31 cellular contexts compared by ENCODE assay signal in genomic region chr18:70390366-70391090, GRCh38.
A peak's percentile ranks its signal among the peaks of the same experiment; 100 is the strongest.
DNase-seq lines count a peak whose midpoint lies in the region; ATAC-seq and TF ChIP-seq lines count a peak whose summit lies in the region.
"Had no signal": no experiment of that assay in that cellular context is flagged by ENCODE, and none has a peak within 500 bp of the region (broad histone marks: within the 10 kb centered on the region; RNA-seq: fewer than 3 reads in every experiment).

No MANE protein-coding gene starts in this region.

- peak overlapping the region; percentile 80 for H2BK5ac ChIP-seq in IMR-90 (ENCODE audit: low read depth, low read length, poor library complexity, severe bottlenecking)

- H3K4me1 ChIP-seq in IMR-90 (ENCODE audit: control insufficient read depth, insufficient read depth, low read length), result peaks cover under 1% of the 10 kb centered on the region; the same call in 1 of the 2 replicates
- H3K4me1 ChIP-seq: prostate gland, upper lobe of right lung had no signal

- DNase-seq in EL, result peak; percentile 80
- DNase-seq in IMR-90, result peak; percentile 68
- peak; percentile 74 for DNase-seq in fibroblast of mammary gland (ENCODE audit: low read depth)
- no peak for DNase-seq in NCI-H524 treated with DMSO at 0.1 percent for 48 hours (lab: John Stamatoyannopoulos, UW)
- no peak for DNase-seq in immature natural killer cell
- DNase-seq: activated CD4-positive, alpha-beta T cell treated with anti-CD3 and anti-CD28 coated beads, Interleukin-2, amount 50 U/mL, for 4 hours; activated CD4-positive, CD25-positive, alpha-beta regulatory T cell; activated naive CD4-positive, alpha-beta T cell treated with anti-CD3 and anti-CD28 coated beads, Interleukin-2, amount 10 ng/mL, durations not matched to agents 7 days and 5 days; amygdala; cortex of kidney; effector memory CD8-positive, alpha-beta T cell; erythroblast; islet precursor cell; naive B cell; NCI-H1048; NCI-H187; NCI-H526 treated with DMSO at 0.1 percent for 48 hours; stimulated activated CD4-positive, alpha-beta T cell treated with anti-CD3 and anti-CD28 coated beads, Interleukin-4, amount 100 ng/mL, for 4 hours; stimulated activated naive B cell treated with anti-CD40 and anti-IgM and Interleukin-4, amounts not matched to agents 10 μg/mL and 1 μg/mL and 100 μg/mL, for 72 hours; T-helper 1 cell; upper lobe of right lung had no signal

- H3K9ac ChIP-seq in IMR-90 (ENCODE audit: low read depth, low read length), result no peak overlapping the region

- peak overlapping the region; percentile 50 for H2AK9ac ChIP-seq in IMR-90 (replicated peaks; ENCODE audit: low read depth, low read length, poor library complexity)

- H3K56ac ChIP-seq in IMR-90 (ENCODE audit: extremely low read depth, insufficient read depth, low read length), result peak overlapping the region; percentile 51; the same call in 1 of the 2 replicates

- H3K4ac ChIP-seq in IMR-90 (ENCODE audit: low read depth, low read length), result peak overlapping the region; percentile 80

- no peaks in the 10 kb centered on the region for H3K4me1 Mint-ChIP-seq in immature natural killer cell
- H3K4me1 Mint-ChIP-seq: activated naive CD4-positive, alpha-beta T cell treated with anti-CD3 and anti-CD28 coated beads, Interleukin-2, amount 10 ng/mL, durations not matched to agents 7 days and 5 days; B cell; IgD-negative memory B cell; mesothelial cell of epicardium; naive B cell; stimulated activated naive B cell treated with anti-CD40 and anti-IgM and Interleukin-4, amounts not matched to agents 10 μg/mL and 1 μg/mL and 100 μg/mL, for 72 hours had no signal

- H3K27me3 Mint-ChIP-seq in immature natural killer cell (ENCODE audit: low read depth in 3 of 3), result peaks cover 0 to 4% (median 2%) of the 10 kb centered on the region in 3 donors
- H3K27me3 Mint-ChIP-seq: activated naive CD4-positive, alpha-beta T cell treated with anti-CD3 and anti-CD28 coated beads, Interleukin-2, amount 10 ng/mL, durations not matched to agents 7 days and 5 days; B cell; IgD-negative memory B cell; naive B cell; stimulated activated naive B cell treated with anti-CD40 and anti-IgM and Interleukin-4, amounts not matched to agents 10 μg/mL and 1 μg/mL and 100 μg/mL, for 72 hours had no signal

- no peaks in the 10 kb centered on the region for H3K9me3 ChIP-seq in IMR-90 (ENCODE audit: control insufficient read depth, insufficient read depth, low read length)
- H3K9me3 ChIP-seq: prostate gland, SJSA1, upper lobe of right lung had no signal

- CTCF ChIA-PET in IMR-90 (lab: Yijun Ruan, JAX), result no interaction called here

- H4K8ac ChIP-seq in IMR-90 (ENCODE audit: low read depth in 2 of 2, low read length in 2 of 2), result peak overlapping the region; percentile 46 to 80; a peak in 3 of 4 replicates

- H4K91ac ChIP-seq in IMR-90 (ENCODE audit: insufficient read depth, low read depth, low read length), result peak overlapping the region; percentile 69

- peak overlapping the region; percentile 92 for H2BK120ac ChIP-seq in IMR-90 (ENCODE audit: low read depth, low read length)

- peaks cover 3% of the 10 kb centered on the region for H3K9me1 ChIP-seq in IMR-90 (ENCODE audit: insufficient read depth, low read length)

- BruUV-seq in IMR-90 (replicated peaks; lab: Mats Ljungman, UMichigan), result no TSS peak

- no peaks in the 10 kb centered on the region for H3K36me3 Mint-ChIP-seq in immature natural killer cell
- H3K36me3 Mint-ChIP-seq: activated naive CD4-positive, alpha-beta T cell treated with anti-CD3 and anti-CD28 coated beads, Interleukin-2, amount 10 ng/mL, durations not matched to agents 7 days and 5 days; IgD-negative memory B cell; mesothelial cell of epicardium; naive B cell; stimulated activated naive B cell treated with anti-CD40 and anti-IgM and Interleukin-4, amounts not matched to agents 10 μg/mL and 1 μg/mL and 100 μg/mL, for 72 hours had no signal

- POLR2A ChIA-PET in IMR-90 (lab: Charles Lee; ENCODE audit: unreplicated experiment), result interaction anchor here (0.6 kb wide), 1 partner anchor 248 kb away, joined by 9 read pairs; no protein-coding TSS in a partner anchor

- peak overlapping the region; percentile 78; the same call in 1 of the 2 replicates for H3K23ac ChIP-seq in IMR-90 (ENCODE audit: low read depth, low read length)

- H4K5ac ChIP-seq in IMR-90 (ENCODE audit: low read depth, low read length), result peak overlapping the region; percentile 39; the same call in 1 of the 2 replicates

- TF ChIP-seq POLR2A in IMR-90 (IDR thresholded peaks at IDR 0.05; ENCODE audit: low read depth, low read length), result no peak

- no peaks in the 10 kb centered on the region for H4K20me1 ChIP-seq in IMR-90 (ENCODE audit: insufficient read depth, low read length)

- H2AK5ac ChIP-seq in IMR-90 (ENCODE audit: low read depth, low read length), result peak overlapping the region; percentile 74; the same call in 1 of the 2 replicates

- no peaks in the 10 kb centered on the region for H3K79me1 ChIP-seq in IMR-90 (ENCODE audit: low read depth in 1 of 2, low read length in 2 of 2)

- H3K18ac ChIP-seq in IMR-90 (ENCODE audit: low read depth, low read length), result peak overlapping the region; percentile 70; the same call in 1 of the 2 replicates

- ATAC-seq in IMR-90 (ENCODE audit: low read depth) (peak; percentile 66), HG03342 (IDR thresholded peaks at IDR 0.05; ENCODE audit: unreplicated experiment) (no peak), HG02588 (IDR thresholded peaks at IDR 0.05; ENCODE audit: unreplicated experiment) (no peak)
- ATAC-seq: effector memory CD8-positive, alpha-beta T cell; sciatic nerve; stimulated activated naive B cell treated with anti-CD40 and anti-IgM and Interleukin-4, amounts not matched to agents 10 μg/mL and 1 μg/mL and 100 μg/mL, for 72 hours; upper lobe of right lung had no signal

- dilution Hi-C loops in IMR-90 (cut with HindIII; ENCODE audit: low sequenced_read_pairs, unreplicated experiment), result no loop called here

- intact Hi-C loops in IMR-90 (cut with micrococcal nuclease), result no loop called here

- peak overlapping the region; percentile 31 for H3K14ac ChIP-seq in IMR-90 (replicated peaks; ENCODE audit: low read depth, low read length)

- WGBS in IMR-90 (ENCODE audit: extremely low coverage in 2 of 2, insufficient read length in 1 of 2), 2 experiments, result no CpG with 5 or more reads among the region's 4 CpGs

- no peak for TF ChIP-seq RAD21 in IMR-90 (IDR thresholded peaks at IDR 0.05; ENCODE audit: low read length)

- H2BK20ac ChIP-seq in IMR-90 (ENCODE audit: low read depth, low read length), result peak overlapping the region; percentile 87

- TF ChIP-seq CTCF in IMR-90 (conservative IDR thresholded peaks at IDR 0.05; ENCODE audit: low read depth, low read length) (no peak), fibroblast of mammary gland (conservative IDR thresholded peaks at IDR 0.05; ENCODE audit: control insufficient read depth, insufficient read depth, low read depth, low read length) (no peak)

- H3K9me3 Mint-ChIP-seq in immature natural killer cell, result no peaks in the 10 kb centered on the region
- H3K9me3 Mint-ChIP-seq: activated naive CD4-positive, alpha-beta T cell treated with anti-CD3 and anti-CD28 coated beads, Interleukin-2, amount 10 ng/mL, durations not matched to agents 7 days and 5 days; activated T-helper 1 cell treated with anti-CD3 and anti-CD28 coated beads, Interleukin-12 subunit alpha, Interleukin-12 subunit beta, Interleukin-2, Interleukin-4 antibody, amounts not matched to agents 30 ng/mL and 10 ng/mL and 1 ng/mL, durations not matched to agents 14 hours and 24 hours and 36 hours; effector memory CD8-positive, alpha-beta T cell had no signal

- H2AFZ ChIP-seq in IMR-90 (replicated peaks; ENCODE audit: low read length, poor library complexity), result no peak overlapping the region

- no peak overlapping the region for H3K4me3 ChIP-seq in IMR-90 (ENCODE audit: insufficient read depth, low read depth, low read length)
- no peak overlapping the region for H3K4me3 ChIP-seq in fibroblast of mammary gland (ENCODE audit: control insufficient read depth, low read depth, low read length)
- H3K4me3 ChIP-seq: cardiac muscle cell, prostate gland, SJSA1, upper lobe of right lung had no signal

- H3K27ac ChIP-seq in IMR-90 (ENCODE audit: insufficient read depth, low read length), result peak overlapping the region; percentile 10; the same call in 1 of the 2 replicates
- H3K27ac ChIP-seq: cardiac muscle cell, prostate gland, SJSA1, upper lobe of right lung had no signal

- H3K36me3 ChIP-seq in IMR-90 (ENCODE audit: control insufficient read depth, insufficient read depth, low read length), result no peaks in the 10 kb centered on the region
- H3K36me3 ChIP-seq: cardiac muscle cell, prostate gland, SJSA1, upper lobe of right lung had no signal

- H3K27ac Mint-ChIP-seq in immature natural killer cell, result no peak overlapping the region
- H3K27ac Mint-ChIP-seq: activated naive CD4-positive, alpha-beta T cell treated with anti-CD3 and anti-CD28 coated beads, Interleukin-2, amount 10 ng/mL, durations not matched to agents 7 days and 5 days; activated T-helper 1 cell treated with anti-CD3 and anti-CD28 coated beads, Interleukin-12 subunit alpha, Interleukin-12 subunit beta, Interleukin-2, Interleukin-4 antibody, amounts not matched to agents 30 ng/mL and 10 ng/mL and 1 ng/mL, durations not matched to agents 14 hours and 24 hours and 36 hours; B cell; effector memory CD8-positive, alpha-beta T cell; IgD-negative memory B cell; mesothelial cell of epicardium; naive B cell; stimulated activated naive B cell treated with anti-CD40 and anti-IgM and Interleukin-4, amounts not matched to agents 10 μg/mL and 1 μg/mL and 100 μg/mL, for 72 hours had no signal

- H3K4me3 Mint-ChIP-seq in immature natural killer cell, result no peak overlapping the region
- H3K4me3 Mint-ChIP-seq: activated naive CD4-positive, alpha-beta T cell treated with anti-CD3 and anti-CD28 coated beads, Interleukin-2, amount 10 ng/mL, durations not matched to agents 7 days and 5 days; activated T-helper 1 cell treated with anti-CD3 and anti-CD28 coated beads, Interleukin-12 subunit alpha, Interleukin-12 subunit beta, Interleukin-2, Interleukin-4 antibody, amounts not matched to agents 30 ng/mL and 10 ng/mL and 1 ng/mL, durations not matched to agents 14 hours and 24 hours and 36 hours; B cell; effector memory CD8-positive, alpha-beta T cell; IgD-negative memory B cell; mesothelial cell of epicardium; naive B cell; stimulated activated naive B cell treated with anti-CD40 and anti-IgM and Interleukin-4, amounts not matched to agents 10 μg/mL and 1 μg/mL and 100 μg/mL, for 72 hours had no signal

- H3K27me3 ChIP-seq in IMR-90 (ENCODE audit: control insufficient read depth, insufficient read depth, low read length), result no peaks in the 10 kb centered on the region
- H3K27me3 ChIP-seq: cardiac muscle cell, SJSA1, upper lobe of right lung had no signal

- in situ Hi-C loops in IMR-90 (cut with MboI; ENCODE audit: low sequenced_read_pairs), result no loop called here

- H3K4me2 ChIP-seq in IMR-90 (ENCODE audit: low read depth, low read length), result peak overlapping the region; percentile 24; the same call in 1 of the 2 replicates

- H2BK15ac ChIP-seq in IMR-90 (ENCODE audit: low read depth, low read length), result peak overlapping the region; percentile 76; the same call in 2 of the 3 replicates

TF ChIP-seq in IMR-90, 13 proteins besides CTCF, POLR2A, EP300 and RAD21 (continues in another document):
- TF ChIP-seq SMC3 (IDR thresholded peaks at IDR 0.05; ENCODE audit: low read depth, low read length) (no peak), BHLHE40 (IDR thresholded peaks at IDR 0.05; ENCODE audit: low read depth, low read length) (no peak), CEBPB (IDR thresholded peaks at IDR 0.05; ENCODE audit: low read depth, low read length) (no peak)

Comparison
In these comparisons a context has a peak if more than half of its experiments do, and no peak if none do; other contexts are left out.
1. DNase-seq: peak in EL (single experiment), IMR-90 (single experiment) and fibroblast of mammary gland (single experiment); none in NCI-H524 treated with DMSO at 0.1 percent for 48 hours (single experiment) and immature natural killer cell (0 of 3).